In genomic region chrX:55874807-55875206, GRCh38 we compare ENCODE assay signal across 25 cellular contexts.
DNase-seq lines count a peak whose midpoint lies in the region; ATAC-seq and FAIRE-seq lines count a peak whose summit lies in the region.
"Had no signal": no experiment of that assay in that cellular context is flagged by ENCODE, and none has a peak within 500 bp of the region (broad histone marks: within the 10 kb centered on the region; RNA-seq: fewer than 3 reads in every experiment).

No MANE protein-coding gene starts in this region.

- FAIRE-seq in A204.1 (lab: Jason Lieb, UNC): peak; percentile 30
- FAIRE-seq: G401.6, H54 had no signal

- ATAC-seq in GM18867 (IDR thresholded peaks at IDR 0.05; ENCODE audit: unreplicated experiment) (peak; percentile 42), HG02798 (IDR thresholded peaks at IDR 0.05; ENCODE audit: poor library complexity, unreplicated experiment) (peak; percentile 39)
- ATAC-seq: CD8-positive, alpha-beta T cell; Panc1 had no signal

- peak; percentile 12 for DNase-seq in OCI-M1 (lab: John Stamatoyannopoulos, UW)
- no peak for DNase-seq in kidney tubule cell (ENCODE audit: low spot score)
- DNase-seq in NAMALWA (ENCODE audit: low spot score): no peak
- no peak for DNase-seq in mesenteric fat pad (ENCODE audit: low spot score)
- DNase-seq in NCI-H1105 (lab: John Stamatoyannopoulos, UW): no peak
- DNase-seq: 8988T; AML-193; C1 segment of cervical spinal cord; Calu3; CD8-positive, alpha-beta T cell; NCI-H1048; NCI-H1436; NCI-H1930; NCI-H2227 treated with DMSO at 0.1 percent for 48 hours; NCI-H510A treated with DMSO at 0.1 percent for 48 hours; NCI-H748 treated with DMSO at 0.1 percent for 48 hours; NK-92 treated with Interleukin-12 subunit alpha and Interleukin-12 subunit beta, amount 100 ng/mL, for 24 hours; SIG-M5; SK-N-SH had no signal
